ENCODE assay signal across 26 cellular contexts in the genomic region with DNA sequence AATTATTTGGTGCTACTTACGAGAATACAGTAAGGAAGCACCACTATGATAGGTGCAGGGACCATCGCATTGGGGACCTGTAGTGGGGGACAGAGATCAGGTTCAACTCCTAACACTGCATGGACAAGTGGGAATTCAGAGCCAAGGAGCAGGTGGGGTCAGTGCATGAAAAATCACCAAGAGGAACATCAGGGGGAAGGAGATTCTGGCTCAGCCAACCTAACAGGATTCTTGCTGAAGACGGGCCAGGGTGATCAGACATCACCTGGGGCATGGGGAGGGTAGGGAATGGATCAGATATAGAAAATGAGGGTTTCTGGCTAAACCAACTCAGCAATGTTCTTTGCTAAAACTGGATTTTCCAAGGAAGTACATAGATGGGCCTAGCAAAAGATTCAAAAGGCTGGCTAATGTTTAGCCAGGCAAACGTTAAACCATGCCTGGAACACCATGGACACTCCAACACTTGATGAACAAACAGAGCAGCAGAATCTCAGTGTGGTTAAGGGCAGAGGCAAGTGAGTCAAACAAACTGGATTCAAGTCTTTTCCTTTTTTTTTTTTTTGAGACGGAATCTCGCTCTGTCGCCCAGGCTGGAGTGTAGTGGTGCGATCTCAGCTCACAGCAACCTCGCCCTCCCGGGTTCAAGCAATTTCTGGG.
DNase-seq lines count a peak whose midpoint lies in the region; ATAC-seq and TF ChIP-seq lines count a peak whose summit lies in the region.
"Had no signal": no experiment of that assay in that cellular context is flagged by ENCODE, and none has a peak within 500 bp of the region (broad histone marks: within the 10 kb centered on the region; RNA-seq: fewer than 3 reads in every experiment).

No MANE protein-coding gene starts in this region.

- H3F3A ChIP-seq in neural progenitor cell (ENCODE audit: low read depth) = no peaks in the 10 kb centered on the region

- POLR2A ChIA-PET in WTC11 (lab: Charles Lee) = no interaction called here

- CTCF ChIA-PET in WTC11 (lab: Charles Lee) = interaction anchor here (1.5 kb wide), 1 partner anchor 124 kb away, joined by 3 read pairs; no protein-coding TSS in a partner anchor

- H3K27ac Mint-ChIP-seq in WTC11 = 0 out of 2 replicates have a peak overlapping the region, but pooled peaks have one; percentile 30
- peak overlapping the region; percentile 35 for H3K27ac Mint-ChIP-seq in neural progenitor cell
- H3K27ac Mint-ChIP-seq: activated naive CD8-positive, alpha-beta T cell treated with anti-CD3 and anti-CD28 coated beads, Interleukin-2, amount 50 U/mL, for 24 hours; activated T-helper 2 cell treated with anti-CD3 and anti-CD28 coated beads, Interferon-gamma antibody, Interleukin-2, Interleukin-4, amounts not matched to agents 10 μg/mL and 5 μg/mL and 100 μg/mL, durations not matched to agents 14 hours and 24 hours and 36 hours; natural killer cell; T-helper 1 cell treated with Interleukin-12 subunit alpha and Interleukin-12 subunit beta and Interleukin-4 antibody, amounts not matched to agents 30 μg/mL and 1 μg/mL, for 36 hours had no signal

- DNase-seq in WTC11 (ENCODE audit: low spot score) = no peak
- peak; percentile 97 for DNase-seq in kidney tubule cell (ENCODE audit: low spot score)
- DNase-seq in neural progenitor cell (ENCODE audit: low spot score) = no peak
- DNase-seq in NCI-H1048 (lab: John Stamatoyannopoulos, UW) = no peak
- DNase-seq in hepatic stellate cell (ENCODE audit: low spot score) = no peak
- no peak for DNase-seq in NCI-H524 (lab: John Stamatoyannopoulos, UW)
- DNase-seq: 8988T; activated CD8-positive, alpha-beta memory T cell treated with anti-CD3 and anti-CD28 coated beads, Interleukin-2, amount 50 U/mL, for 4 hours; activated naive CD8-positive, alpha-beta T cell treated with anti-CD3 and anti-CD28 coated beads, Interleukin-2, amount 50 U/mL, for 24 hours; cortex of kidney; heart right ventricle; immature natural killer cell; IMR-90; mammary epithelial cell; MM.1S; natural killer cell; NCI-H1436 treated with DMSO at 0.1 percent for 48 hours; OCI-M1; stimulated activated CD4-positive, alpha-beta T cell treated with anti-CD3 and anti-CD28 coated beads, Interleukin-4, amount 100 ng/mL, for 1 hour; stimulated activated naive CD8-positive, alpha-beta T cell treated with anti-CD3 and anti-CD28 coated beads, Interleukin-15, amount 100 ng/mL, for 72 hours had no signal

- H4K20me1 ChIP-seq in neural progenitor cell (ENCODE audit: low read depth) = peaks cover 43% of the 10 kb centered on the region

- H3K4me3 Mint-ChIP-seq in WTC11 = no peak overlapping the region
- H3K4me3 Mint-ChIP-seq in neural progenitor cell = no peak overlapping the region
- H3K4me3 Mint-ChIP-seq: activated naive CD8-positive, alpha-beta T cell treated with anti-CD3 and anti-CD28 coated beads, Interleukin-2, amount 50 U/mL, for 24 hours; immature natural killer cell; natural killer cell; stimulated activated naive CD8-positive, alpha-beta T cell treated with anti-CD3 and anti-CD28 coated beads, Interleukin-15, amount 100 ng/mL, for 72 hours; T-helper 1 cell treated with Interleukin-12 subunit alpha and Interleukin-12 subunit beta and Interleukin-4 antibody, amounts not matched to agents 30 μg/mL and 1 μg/mL, for 36 hours; type B pancreatic cell had no signal

- no peak for TF ChIP-seq CTCF in 22Rv1 (IDR thresholded peaks at IDR 0.05)
- TF ChIP-seq CTCF in WTC11 (IDR thresholded peaks at IDR 0.05) = no peak
- no peak for TF ChIP-seq CTCF in neural progenitor cell (IDR thresholded peaks at IDR 0.05)

- H3K4me1 Mint-ChIP-seq in WTC11 (peaks cover 12% of the 10 kb centered on the region), neural progenitor cell (peaks cover 37% of the 10 kb centered on the region)

- H3K9ac ChIP-seq in neural progenitor cell = no peak overlapping the region

- peaks cover 6% of the 10 kb centered on the region for H3K4me1 ChIP-seq in neural progenitor cell

- no peaks in the 10 kb centered on the region for H3K9me3 ChIP-seq in neural progenitor cell (ENCODE audit: low read depth)
- H3K9me3 ChIP-seq: heart right ventricle, SJCRH30 had no signal

- no peak for ATAC-seq in WTC11
- ATAC-seq in HG03039 (IDR thresholded peaks at IDR 0.05; ENCODE audit: unreplicated experiment) = no peak
- ATAC-seq: activated naive CD8-positive, alpha-beta T cell treated with anti-CD3 and anti-CD28 coated beads, Interleukin-2, amount 50 U/mL, for 24 hours; heart right ventricle; natural killer cell; stimulated activated naive CD8-positive, alpha-beta T cell treated with anti-CD3 and anti-CD28 coated beads, Interleukin-15, amount 100 ng/mL, for 72 hours had no signal

- peaks cover 79% of the 10 kb centered on the region for H3K79me2 ChIP-seq in neural progenitor cell (ENCODE audit: low read depth)

- H3K27ac ChIP-seq in 22Rv1 = peak overlapping the region; percentile 53
- H3K27ac ChIP-seq in neural progenitor cell = no peak overlapping the region
- H3K27ac ChIP-seq: heart right ventricle, SJCRH30 had no signal

- H3K4me2 ChIP-seq in neural progenitor cell = no peak overlapping the region

- H2AFZ ChIP-seq in neural progenitor cell (replicated peaks) = no peak overlapping the region

- H3K36me3 ChIP-seq in neural progenitor cell = no peaks in the 10 kb centered on the region
- H3K36me3 ChIP-seq: heart right ventricle, SJCRH30 had no signal

- H3K36me3 Mint-ChIP-seq in WTC11 (no peaks in the 10 kb centered on the region; the same call in 1 of the 2 replicates), neural progenitor cell (no peaks in the 10 kb centered on the region)
- H3K36me3 Mint-ChIP-seq: immature natural killer cell, natural killer cell had no signal

- H3K4me3 ChIP-seq in neural progenitor cell = no peak overlapping the region
- H3K4me3 ChIP-seq: heart right ventricle, SJCRH30 had no signal

- H3K27me3 Mint-ChIP-seq in WTC11 (ENCODE audit: low read depth) (no peaks in the 10 kb centered on the region), neural progenitor cell (ENCODE audit: insufficient read depth, low read depth) (peaks cover 13% of the 10 kb centered on the region)
- H3K27me3 Mint-ChIP-seq: activated naive CD8-positive, alpha-beta T cell treated with anti-CD3 and anti-CD28 coated beads, Interleukin-2, amount 50 U/mL, for 24 hours; stimulated activated naive CD8-positive, alpha-beta T cell treated with anti-CD3 and anti-CD28 coated beads, Interleukin-15, amount 100 ng/mL, for 72 hours; type B pancreatic cell had no signal

- H3K27me3 ChIP-seq in neural progenitor cell = no peaks in the 10 kb centered on the region
- H3K27me3 ChIP-seq: heart right ventricle, SJCRH30 had no signal

- H3K9me3 Mint-ChIP-seq in WTC11 (no peaks in the 10 kb centered on the region), neural progenitor cell (no peaks in the 10 kb centered on the region)
- H3K9me3 Mint-ChIP-seq: activated naive CD8-positive, alpha-beta T cell treated with anti-CD3 and anti-CD28 coated beads, Interleukin-2, amount 50 U/mL, for 24 hours; activated T-helper 2 cell treated with anti-CD3 and anti-CD28 coated beads, Interferon-gamma antibody, Interleukin-2, Interleukin-4, amounts not matched to agents 10 μg/mL and 5 μg/mL and 100 μg/mL, durations not matched to agents 14 hours and 24 hours and 36 hours; immature natural killer cell; natural killer cell; stimulated activated naive CD8-positive, alpha-beta T cell treated with anti-CD3 and anti-CD28 coated beads, Interleukin-15, amount 100 ng/mL, for 72 hours; T-helper 1 cell treated with Interleukin-12 subunit alpha and Interleukin-12 subunit beta and Interleukin-4 antibody, amounts not matched to agents 30 μg/mL and 1 μg/mL, for 36 hours; type B pancreatic cell had no signal

TF ChIP-seq in WTC11, 78 proteins besides CTCF, POLR2A, EP300 and RAD21:
- no peak for TF ChIP-seq FOXP1 (CRISPR knock-in tag; IDR thresholded peaks at IDR 0.05; ENCODE audit: borderline replicate concordance)
- no peak for TF ChIP-seq IRF2 (CRISPR knock-in tag; IDR thresholded peaks at IDR 0.05; ENCODE audit: borderline replicate concordance, low read depth)
- no peak for TF ChIP-seq CREM (CRISPR knock-in tag; IDR thresholded peaks at IDR 0.05)
- TF ChIP-seq GRHL2 (CRISPR knock-in tag; IDR thresholded peaks at IDR 0.05; ENCODE audit: insufficient replicate concordance, severe bottlenecking) = no peak
